ENCODE assay signal across 25 cellular contexts in the genomic region with DNA sequence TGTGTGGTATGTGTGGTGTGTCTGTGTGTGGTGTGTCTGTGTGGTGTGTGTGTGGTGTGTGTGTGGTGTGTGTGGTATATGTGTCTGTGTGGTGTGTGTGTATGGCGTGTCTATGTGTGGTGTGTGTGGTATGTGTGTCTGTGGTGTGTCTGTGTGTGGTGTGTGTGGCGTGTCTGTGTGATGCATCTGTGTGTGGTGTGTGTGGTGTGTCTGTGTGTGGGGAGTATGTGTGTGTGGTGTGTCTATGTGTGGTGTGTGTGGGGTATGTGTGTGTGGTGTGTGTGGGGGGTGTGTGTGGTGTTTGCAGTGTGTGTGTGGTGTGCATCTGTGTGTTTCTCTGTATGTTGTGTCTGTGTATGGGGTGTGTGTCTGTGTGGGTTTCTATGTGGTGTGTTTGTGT. TPM values are rescaled to one million over a fixed set of nuclear protein-coding genes. Genes with fewer than 3 reads are reported as not detected.
"Had no signal": no experiment of that assay in that cellular context is flagged by ENCODE, and none has a peak within 500 bp of the region (broad histone marks: within the 10 kb centered on the region; RNA-seq: fewer than 3 reads in every experiment).

No MANE protein-coding gene starts in this region.

- H3K4me3 ChIP-seq: esophagus muscularis mucosa, gastrocnemius medialis, heart right ventricle, mucosa of descending colon, ovary, right atrium auricular region, stomach, thoracic aorta, transverse colon had no signal

- H3K36me3 Mint-ChIP-seq: naive thymus-derived CD8-positive, alpha-beta T cell had no signal

- H3K9me3 ChIP-seq: esophagus muscularis mucosa, gastrocnemius medialis, heart right ventricle, mucosa of descending colon, ovary, right atrium auricular region, stomach, thoracic aorta, transverse colon had no signal

- H3K36me3 ChIP-seq: esophagus muscularis mucosa, gastrocnemius medialis, heart right ventricle, ovary, right atrium auricular region, stomach, thoracic aorta, transverse colon had no signal

- DNase-seq: effector memory CD4-positive, alpha-beta T cell; gastrocnemius medialis; heart right ventricle; islet precursor cell; mammary epithelial cell; mucosa of descending colon; naive thymus-derived CD8-positive, alpha-beta T cell; nucleus accumbens; ovary; small intestine; stimulated activated CD4-positive, alpha-beta T cell treated with anti-CD3 and anti-CD28 coated beads, Interleukin-12 subunit alpha, Interleukin-12 subunit beta, amount 100 ng/mL, for 4 hours; stimulated activated naive CD4-positive, alpha-beta T cell; stomach; substantia nigra; transverse colon had no signal

- H3K4me1 ChIP-seq: esophagus muscularis mucosa, gastrocnemius medialis, right atrium auricular region, stomach, transverse colon had no signal

- ATAC-seq: gastrocnemius medialis; heart right ventricle; left lobe of liver; mucosa of descending colon; naive thymus-derived CD8-positive, alpha-beta T cell had no signal

- H3K27me3 ChIP-seq: ovary, right atrium auricular region had no signal

- FAIRE-seq: endometrium, small intestine had no signal

- H3K4me3 Mint-ChIP-seq: naive thymus-derived CD8-positive, alpha-beta T cell had no signal

- H3K27ac ChIP-seq: epithelial cell of prostate, esophagus muscularis mucosa, gastrocnemius medialis, heart right ventricle, ovary, right atrium auricular region, stomach, thoracic aorta, transverse colon had no signal

- H3K9me3 Mint-ChIP-seq: naive thymus-derived CD8-positive, alpha-beta T cell had no signal

RNA-seq across cellular contexts. Expression of gene PVALB, which starts 7.8 kb away (rescaled TPM):
- total RNA-seq: esophagus muscularis mucosa; fibroblast of villous mesenchyme; heart right ventricle; lower leg skin; mammary epithelial cell; mucosa of descending colon; naive thymus-derived CD8-positive, alpha-beta T cell; posterior vena cava; right atrium auricular region; stomach; thoracic aorta had no signal
- polyA plus RNA-seq: heart right ventricle; mammary epithelial cell; naive thymus-derived CD8-positive, alpha-beta T cell; neural cell; small intestine had no signal

RNA-seq across cellular contexts. Expression of gene NCF4, which starts 36.2 kb away (rescaled TPM):
- total RNA-seq: fibroblast of villous mesenchyme, mammary epithelial cell had no signal
- polyA plus RNA-seq: neural cell had no signal
